ENCODE assay signal across 23 cellular contexts in genomic region chr3:11929531-11929930, GRCh38.
DNase-seq lines count a peak whose midpoint lies in the region; ATAC-seq and TF ChIP-seq lines count a peak whose summit lies in the region.
"Had no signal": no experiment of that assay in that cellular context is flagged by ENCODE, and none has a peak within 500 bp of the region (broad histone marks: within the 10 kb centered on the region; RNA-seq: fewer than 3 reads in every experiment).

No MANE protein-coding gene starts in this region.

- no peak overlapping the region for H2BK20ac ChIP-seq in H9 (ENCODE audit: low read depth, low read length, poor library complexity, severe bottlenecking)

- H3K23me2 ChIP-seq in H9 (ENCODE audit: insufficient read length, low read depth, low read length, poor library complexity, severe bottlenecking) = no peaks in the 10 kb centered on the region

- intact Hi-C loops in left lung (cut with DNase I) = no loop called here

- no peak overlapping the region for H3K4me2 ChIP-seq in H9 (ENCODE audit: insufficient read depth, insufficient read length, low read length)
- H3K4me2 ChIP-seq: BLaER1 treated with 17β-estradiol and CSF1 and Interleukin-3, amounts not matched to agents 10 nM and 100 nM; GM23338 had no signal

- TF ChIP-seq CTCF in H9 (conservative IDR thresholded peaks at IDR 0.05) (no peak), osteocyte (IDR thresholded peaks at IDR 0.05) (no peak), left lung (IDR thresholded peaks at IDR 0.05) (no peak)

- no peaks in the 10 kb centered on the region for H4K20me1 ChIP-seq in H9 (ENCODE audit: control insufficient read depth, insufficient read depth, insufficient read length)
- H4K20me1 ChIP-seq: BLaER1 treated with 17β-estradiol and CSF1 and Interleukin-3, amounts not matched to agents 10 nM and 100 nM had no signal

- H3K27ac Mint-ChIP-seq in H9 (no peak overlapping the region), osteocyte (ENCODE audit: unreplicated experiment) (no peak overlapping the region)
- H3K27ac Mint-ChIP-seq: CD14-positive monocyte; CD4-positive, alpha-beta T cell; GM23338; HFFc6 had no signal

- no peak overlapping the region for H2BK120ac ChIP-seq in H9 (ENCODE audit: low read depth, low read length, poor library complexity, severe bottlenecking)

- H3K27me3 ChIP-seq in H9 (ENCODE audit: insufficient read depth, low read length) (no peaks in the 10 kb centered on the region), left lung (peaks cover 0 to 7% of the 10 kb centered on the region in 2 donors)
- H3K27me3 ChIP-seq: BE2C; BLaER1 treated with 17β-estradiol and CSF1 and Interleukin-3, amounts not matched to agents 10 nM and 100 nM had no signal

- no peak overlapping the region for H3K27ac ChIP-seq in H9 (ENCODE audit: insufficient read length, low read depth, low read length)
- H3K27ac ChIP-seq in left lung = no peak overlapping the region
- H3K27ac ChIP-seq: 22Rv1; BLaER1 treated with 17β-estradiol and CSF1 and Interleukin-3, amounts not matched to agents 10 nM and 100 nM had no signal

- ATAC-seq in left lobe of liver (no peak), left lung (no peak)
- ATAC-seq: GM12878, GM23338 had no signal

- no peak overlapping the region for H2BK5ac ChIP-seq in H9 (ENCODE audit: insufficient read length, low read length)

- H3K36me3 Mint-ChIP-seq in H9 (ENCODE audit: insufficient read depth in 1 of 3, low read depth in 3 of 3) = no peaks in the 10 kb centered on the region
- H3K36me3 Mint-ChIP-seq in osteocyte (ENCODE audit: unreplicated experiment) = no peaks in the 10 kb centered on the region
- H3K36me3 Mint-ChIP-seq: CD14-positive monocyte; CD8-positive, alpha-beta memory T cell had no signal

- no peak overlapping the region for H3K18ac ChIP-seq in H9 (ENCODE audit: insufficient read length, low read depth, low read length)

- H3K9ac ChIP-seq in H9 (ENCODE audit: extremely low read depth, insufficient read length, low read length) = no peak overlapping the region
- H3K9ac ChIP-seq: BLaER1 treated with 17β-estradiol and CSF1 and Interleukin-3, amounts not matched to agents 10 nM and 100 nM had no signal

- no peak overlapping the region for H3K4me3 ChIP-seq in left lung
- H3K4me3 ChIP-seq: BLaER1 treated with 17β-estradiol and CSF1 and Interleukin-3, amounts not matched to agents 10 nM and 100 nM; GM12878; GM23338; HAP-1 had no signal

- H3K9me3 ChIP-seq in H9 (ENCODE audit: control insufficient read depth, low read depth, low read length) = no peaks in the 10 kb centered on the region
- no peaks in the 10 kb centered on the region for H3K9me3 ChIP-seq in left lung
- H3K9me3 ChIP-seq: BE2C; BLaER1 treated with 17β-estradiol and CSF1 and Interleukin-3, amounts not matched to agents 10 nM and 100 nM; HAP-1 had no signal

- no peak overlapping the region for H2BK15ac ChIP-seq in H9 (ENCODE audit: low read depth, low read length)

- H4K91ac ChIP-seq in H9 (ENCODE audit: insufficient read length, low read depth, low read length) = no peak overlapping the region

- no peaks in the 10 kb centered on the region for H3K79me1 ChIP-seq in H9 (ENCODE audit: insufficient read depth, low read depth, low read length, poor library complexity, severe bottlenecking)

- WGBS in H9 (ENCODE audit: extremely low coverage, insufficient read length, low lambda C conversion rate) = no CpG with 5 or more reads among the region's 4 CpGs

- no peak overlapping the region for H3K23ac ChIP-seq in H9 (ENCODE audit: insufficient read length, low read depth, low read length)

- DNase-seq in NCI-H82 (lab: John Stamatoyannopoulos, UW) (peak; percentile 26), NCI-H82 treated with DMSO at 0.1 percent for 48 hours (lab: John Stamatoyannopoulos, UW; ENCODE audit: unreplicated experiment) (no peak), H9 (peak; percentile 5), ecto neural progenitor cell (ENCODE audit: low spot score) (peak; percentile 17), osteocyte (ENCODE audit: extremely low spot score, unreplicated experiment) (peak; percentile 27), left lobe of liver (ENCODE audit: low spot score) (no peak), MV-4-11 (lab: John Stamatoyannopoulos, UW) (no peak), left lung (no peak)
- DNase-seq: AML-193; BE2C; CD4-positive, alpha-beta T cell; CD8-positive, alpha-beta memory T cell; DMS 273 treated with DMSO at 0.1 percent for 48 hours; DMS79; EL; GDM1; HFFc6 had no signal

- H3K56ac ChIP-seq in H9 (ENCODE audit: insufficient read length, low read depth, low read length) = no peak overlapping the region

- 0 out of 2 replicates have a peak, but pooled peaks cover 3% of the 10 kb centered on the region for H3K4me1 ChIP-seq in H9 (ENCODE audit: insufficient read depth, low read length)
- H3K4me1 ChIP-seq in left lung = no peaks in the 10 kb centered on the region
- H3K4me1 ChIP-seq: BE2C, HAP-1 had no signal

- H4K8ac ChIP-seq in H9 (replicated peaks; ENCODE audit: insufficient read length, low read depth, low read length) = no peak overlapping the region

- no peaks in the 10 kb centered on the region for H3K9me3 Mint-ChIP-seq in H9
- H3K9me3 Mint-ChIP-seq in osteocyte (ENCODE audit: unreplicated experiment) = no peaks in the 10 kb centered on the region
- H3K9me3 Mint-ChIP-seq: CD4-positive, alpha-beta T cell; GM23338; HFFc6 had no signal

- H3K36me3 ChIP-seq in left lung = no peaks in the 10 kb centered on the region
- H3K36me3 ChIP-seq: BE2C; BLaER1 treated with 17β-estradiol and CSF1 and Interleukin-3, amounts not matched to agents 10 nM and 100 nM; HAP-1 had no signal

- no peak overlapping the region for H4K5ac ChIP-seq in H9 (ENCODE audit: insufficient read length, low read depth, low read length)

- H3K4ac ChIP-seq in H9 (ENCODE audit: low read depth, low read length) = no peak overlapping the region

- no peak overlapping the region for H3K4me3 Mint-ChIP-seq in H9
- no peak overlapping the region for H3K4me3 Mint-ChIP-seq in osteocyte (ENCODE audit: unreplicated experiment)
- H3K4me3 Mint-ChIP-seq: CD14-positive monocyte; CD4-positive, alpha-beta T cell; CD8-positive, alpha-beta memory T cell; GM23338; HFFc6 had no signal

- no peaks in the 10 kb centered on the region for H3K79me2 ChIP-seq in H9 (ENCODE audit: insufficient read depth, low read length)

- H3K27me3 Mint-ChIP-seq in H9 (ENCODE audit: low read depth) (no peaks in the 10 kb centered on the region), osteocyte (ENCODE audit: unreplicated experiment) (peaks cover 2% of the 10 kb centered on the region)

- H2BK12ac ChIP-seq in H9 (ENCODE audit: insufficient read length, low read depth, low read length) = no peak overlapping the region

- H3K14ac ChIP-seq in H9 (ENCODE audit: insufficient read depth, low read length) = no peak overlapping the region

- H3K4me1 Mint-ChIP-seq in H9 (peaks cover 5 to 6% of the 10 kb centered on the region in 2 experiments), osteocyte (ENCODE audit: unreplicated experiment) (no peaks in the 10 kb centered on the region)
- H3K4me1 Mint-ChIP-seq: CD14-positive monocyte; CD8-positive, alpha-beta memory T cell had no signal

- no peak overlapping the region for H2AK5ac ChIP-seq in H9 (ENCODE audit: insufficient read length, low read length)

- H2AFZ ChIP-seq in H9 (ENCODE audit: low read length) = no peak overlapping the region
- H2AFZ ChIP-seq: GM23338 had no signal

- no peak overlapping the region for H3T11ph ChIP-seq in H9 (ENCODE audit: low read length)

Comparison
In these comparisons a context has a peak if more than half of its experiments do, and no peak if none do; other contexts are left out.
1. DNase-seq: peak in NCI-H82 (single experiment), H9 (single experiment), ecto neural progenitor cell (single experiment) and osteocyte (single experiment); none in NCI-H82 treated with DMSO at 0.1 percent for 48 hours (single experiment), left lobe of liver (single experiment), MV-4-11 (single experiment) and left lung (0 of 2).